Comparison of ENCODE assay signal across 20 cellular contexts in the genomic region with DNA sequence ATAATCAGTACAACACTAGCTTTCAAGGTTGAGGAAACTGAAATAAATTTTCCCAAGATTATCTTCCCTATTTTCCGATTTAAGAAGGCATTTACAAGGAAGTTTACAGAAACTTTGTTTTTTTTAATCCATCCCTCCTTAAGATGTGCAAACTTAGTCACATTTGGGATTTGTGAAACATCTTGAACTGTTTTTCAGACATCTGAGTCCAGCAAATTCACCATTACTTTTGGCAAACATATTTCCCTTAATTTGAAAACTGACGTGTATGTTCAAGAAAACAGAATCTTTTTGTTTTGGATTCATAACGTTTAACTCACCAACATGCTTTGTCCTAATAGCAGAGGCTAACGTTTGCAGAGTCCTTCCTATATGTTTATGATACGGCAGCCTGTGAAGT. TPM values are rescaled to one million over a fixed set of nuclear protein-coding genes. Genes with fewer than 3 reads are reported as not detected.
DNase-seq lines count a peak whose midpoint lies in the region; ATAC-seq, FAIRE-seq and TF ChIP-seq lines count a peak whose summit lies in the region.
"Had no signal": no experiment of that assay in that cellular context is flagged by ENCODE, and none has a peak within 500 bp of the region (broad histone marks: within the 10 kb centered on the region; RNA-seq: fewer than 3 reads in every experiment).

No MANE protein-coding gene starts in this region.

- H3K4me3 ChIP-seq in esophagus muscularis mucosa, result no peak overlapping the region
- H3K4me3 ChIP-seq in neural progenitor cell, result no peak overlapping the region
- H3K4me3 ChIP-seq in vagina, result no peak overlapping the region
- H3K4me3 ChIP-seq: SJCRH30 had no signal

- H3K9me3 ChIP-seq in esophagus muscularis mucosa (no peaks in the 10 kb centered on the region), neural progenitor cell (ENCODE audit: low read depth) (no peaks in the 10 kb centered on the region), vagina (no peaks in the 10 kb centered on the region)
- H3K9me3 ChIP-seq: SJCRH30 had no signal

- POLR2A ChIA-PET in T-cell (lab: Charles Lee), result no interaction called here

- H3K4me1 ChIP-seq in esophagus muscularis mucosa (peaks cover 0 to 14% (median 12%) of the 10 kb centered on the region in 4 donors), neural progenitor cell (peaks cover 97% of the 10 kb centered on the region), vagina (peaks cover 60% of the 10 kb centered on the region)
- H3K4me1 ChIP-seq: SJCRH30 had no signal

- WGBS in esophagus muscularis mucosa, result 76% methylated on average over 5 of the region's 5 CpGs

- H3K36me3 Mint-ChIP-seq in neural progenitor cell (peaks cover 37% of the 10 kb centered on the region), T-cell (no peaks in the 10 kb centered on the region)

- ATAC-seq in HG03378 (IDR thresholded peaks at IDR 0.05; ENCODE audit: unreplicated experiment), result no peak
- ATAC-seq in T-cell (replicated peaks in 1 of 4), result no peak

- peaks cover 66% of the 10 kb centered on the region for H4K20me1 ChIP-seq in neural progenitor cell (ENCODE audit: low read depth)

- H3K27me3 ChIP-seq in esophagus muscularis mucosa, result no peaks in the 10 kb centered on the region
- H3K27me3 ChIP-seq in neural progenitor cell, result no peaks in the 10 kb centered on the region
- H3K27me3 ChIP-seq in vagina, result no peaks in the 10 kb centered on the region
- H3K27me3 ChIP-seq: SJCRH30 had no signal

- intact Hi-C loops in esophagus muscularis mucosa (cut with DNase I) (loop anchor here (10.0 kb wide), 1 partner anchor 113 kb away; no protein-coding TSS in a partner anchor), vagina (cut with DNase I) (no loop called here)

- CTCF ChIA-PET in T-cell (lab: Charles Lee), result no interaction called here

- H3K4me1 Mint-ChIP-seq in neural progenitor cell, result peaks cover 97% of the 10 kb centered on the region
- no peaks in the 10 kb centered on the region for H3K4me1 Mint-ChIP-seq in T-cell

- TF ChIP-seq CTCF in esophagus muscularis mucosa (IDR thresholded peaks at IDR 0.05) (no peak), neural progenitor cell (IDR thresholded peaks at IDR 0.05) (no peak), vagina (IDR thresholded peaks at IDR 0.05) (no peak)

- H3K4me3 Mint-ChIP-seq in neural progenitor cell, result no peak overlapping the region
- H3K4me3 Mint-ChIP-seq in T-cell, result no peak overlapping the region
- H3K4me3 Mint-ChIP-seq: HFFc6 had no signal

- H3K4me2 ChIP-seq in neural progenitor cell, result peak overlapping the region; percentile 43
- H3K4me2 ChIP-seq: KMS-11 had no signal

- H3K36me3 ChIP-seq in esophagus muscularis mucosa (peaks cover 0 to 17% (median 6%) of the 10 kb centered on the region in 4 donors), neural progenitor cell (peaks cover 15% of the 10 kb centered on the region), vagina (no peaks in the 10 kb centered on the region)

- no peak overlapping the region for H3K9ac ChIP-seq in neural progenitor cell
- H3K9ac ChIP-seq: KMS-11 had no signal

- H3K79me2 ChIP-seq in neural progenitor cell (ENCODE audit: low read depth), result peaks cover 91% of the 10 kb centered on the region

- H3K27me3 Mint-ChIP-seq in neural progenitor cell (ENCODE audit: insufficient read depth, low read depth) (peaks cover 2% of the 10 kb centered on the region), T-cell (no peaks in the 10 kb centered on the region)

- FAIRE-seq in GM12892 (lab: Jason Lieb, UNC), result peak; percentile 9

- peak overlapping the region; percentile 86 for H3K27ac Mint-ChIP-seq in neural progenitor cell
- no peak overlapping the region for H3K27ac Mint-ChIP-seq in T-cell
- H3K27ac Mint-ChIP-seq: HFFc6 had no signal

- no peak for DNase-seq in GM12892 (ENCODE audit: insufficient read length)
- no peak for DNase-seq in esophagus muscularis mucosa (ENCODE audit: extremely low spot score)
- no peak for DNase-seq in neural progenitor cell (ENCODE audit: low spot score)
- no peak for DNase-seq in vagina (ENCODE audit: extremely low spot score in 2 of 2)
- DNase-seq in OCI-M2 (lab: John Stamatoyannopoulos, UW; ENCODE audit: unreplicated experiment), result no peak
- no peak for DNase-seq in T-cell
- DNase-seq: AML-193, DMS79, H7, HFFc6, NCI-H1930, NCI-H226, NCI-H524, NCI-H82, OCI-M1, SJCRH30 had no signal

- no peak overlapping the region for H2AFZ ChIP-seq in neural progenitor cell (replicated peaks)

- H3F3A ChIP-seq in neural progenitor cell (ENCODE audit: low read depth), result peaks cover 74% of the 10 kb centered on the region

- H3K27ac ChIP-seq in esophagus muscularis mucosa (replicated peaks in 1 of 4) (peak overlapping the region in 3 of 4 donors; percentile 6 to 48 (median 18)), neural progenitor cell (peak overlapping the region; percentile 42), vagina (peak overlapping the region; percentile 48)
- H3K27ac ChIP-seq: C4-2B, HL-60, KMS-11, SJCRH30 had no signal

- no peak for TF ChIP-seq EP300 in esophagus muscularis mucosa (IDR thresholded peaks at IDR 0.05)

- TF ChIP-seq POLR2A in GM12892 (IDR thresholded peaks at IDR 0.05; ENCODE audit: low read depth, low read length), result no peak
- TF ChIP-seq POLR2A in esophagus muscularis mucosa (IDR thresholded peaks at IDR 0.05; ENCODE audit: low read depth), result no peak
- no peak for TF ChIP-seq POLR2A in vagina (IDR thresholded peaks at IDR 0.05)

- H3K9me3 Mint-ChIP-seq in neural progenitor cell (no peaks in the 10 kb centered on the region), T-cell (peaks cover 0 to 4% (median 0%) of the 10 kb centered on the region in 3 donors)
- H3K9me3 Mint-ChIP-seq: HFFc6 had no signal

RNA-seq across cellular contexts. Expression of a gene that starts 19.5 kb away (rescaled TPM):
- not detected for polyA plus RNA-seq in GM12892 (2012; ENCODE audit: missing spikeins)
- 10 to 100 TPM; 11.7 to 17.8 (median 13.3) TPM for total RNA-seq in esophagus muscularis mucosa
- total RNA-seq in neural progenitor cell (ENCODE audit: low replicate concordance), result 32.0 and 33.0 TPM in 2 replicates
- total RNA-seq in vagina, result 24.6 TPM
- total RNA-seq in T-cell, result under 1 TPM in 4 of 5 donors, not detected in 1; 0.10 to 0.79 (median 0.32) TPM

Comparison
In these comparisons a context has a peak if more than half of its experiments do, and no peak if none do; other contexts are left out.
1. RNA of a gene that starts 19.5 kb away (total RNA-seq): 32.0 to 33.0 TPM in neural progenitor cell, 24.6 TPM in vagina (single experiment) and 11.7 to 17.8 TPM in esophagus muscularis mucosa; 0.10 to 0.79 TPM in T-cell; every median in the first group is over 4 times any median in the second.
2. Peak in every context shown above with its lines, with median percentiles within 50 percentile points of each other: H3K27ac ChIP-seq.